Comparison of ENCODE assay signal across 16 cellular contexts in genomic region chr9:68869020-68869419, GRCh38.
"Had no signal": no experiment of that assay in that cellular context is flagged by ENCODE, and none has a peak within 500 bp of the region (broad histone marks: within the 10 kb centered on the region; RNA-seq: fewer than 3 reads in every experiment).

No MANE protein-coding gene starts in this region.

- DNase-seq: activated CD4-positive, alpha-beta memory T cell treated with anti-CD3 and anti-CD28 coated beads, Interleukin-2, amount 10 ng/mL, durations not matched to agents 7 days and 5 days; activated CD4-positive, alpha-beta T cell treated with anti-CD3 and anti-CD28 coated beads for 4 hours; activated effector memory CD4-positive, alpha-beta T cell treated with anti-CD3 and anti-CD28 coated beads, Interleukin-2, amount 50 U/mL, for 16 hours; activated T-cell treated with anti-CD3 and anti-CD28 coated beads, Interleukin-2, amount 50 U/mL, for 48 hours; adrenal gland; caudate nucleus; effector CD4-positive, alpha-beta T cell; esophagus squamous epithelium; midbrain; ovary; stimulated activated CD4-positive, alpha-beta T cell treated with anti-CD3 and anti-CD28 coated beads, Interleukin-2, amount 100 ng/mL, for 48 hours had no signal

- H3K36me3 Mint-ChIP-seq: activated naive CD4-positive, alpha-beta T cell treated with anti-CD3 and anti-CD28 coated beads, Interleukin-2, amount 50 U/mL, for 24 hours had no signal

- H3K4me3 ChIP-seq: adrenal gland, coronary artery, esophagus squamous epithelium, lung, ovary had no signal

- H3K27me3 ChIP-seq: adrenal gland, esophagus squamous epithelium, ovary had no signal

- ATAC-seq: stimulated activated memory B cell treated with anti-CD40 and anti-IgM and Interleukin-4, amounts not matched to agents 10 μg/mL and 1 μg/mL and 100 μg/mL, for 72 hours had no signal

- H3K9me3 Mint-ChIP-seq: activated CD4-positive, alpha-beta memory T cell treated with anti-CD3 and anti-CD28 coated beads, Interleukin-2, amount 10 ng/mL, durations not matched to agents 7 days and 5 days; activated naive CD4-positive, alpha-beta T cell treated with anti-CD3 and anti-CD28 coated beads, Interleukin-2, amount 50 U/mL, for 24 hours; stimulated activated memory B cell treated with anti-CD40 and anti-IgM and Interleukin-4, amounts not matched to agents 10 μg/mL and 1 μg/mL and 100 μg/mL, for 72 hours; T-helper 1 cell treated with Interleukin-12 subunit alpha and Interleukin-12 subunit beta and Interleukin-4 antibody, amounts not matched to agents 30 μg/mL and 1 μg/mL, for 36 hours had no signal

- H3K36me3 ChIP-seq: adrenal gland, esophagus squamous epithelium, ovary had no signal

- H3K27me3 Mint-ChIP-seq: activated CD4-positive, alpha-beta memory T cell treated with anti-CD3 and anti-CD28 coated beads, Interleukin-2, amount 10 ng/mL, durations not matched to agents 7 days and 5 days; activated naive CD4-positive, alpha-beta T cell treated with anti-CD3 and anti-CD28 coated beads, Interleukin-2, amount 50 U/mL, for 24 hours; stimulated activated memory B cell treated with anti-CD40 and anti-IgM and Interleukin-4, amounts not matched to agents 10 μg/mL and 1 μg/mL and 100 μg/mL, for 72 hours had no signal

- H3K4me3 Mint-ChIP-seq: activated CD4-positive, alpha-beta memory T cell treated with anti-CD3 and anti-CD28 coated beads, Interleukin-2, amount 10 ng/mL, durations not matched to agents 7 days and 5 days; activated naive CD4-positive, alpha-beta T cell treated with anti-CD3 and anti-CD28 coated beads, Interleukin-2, amount 50 U/mL, for 24 hours; stimulated activated memory B cell treated with anti-CD40 and anti-IgM and Interleukin-4, amounts not matched to agents 10 μg/mL and 1 μg/mL and 100 μg/mL, for 72 hours; T-helper 1 cell treated with Interleukin-12 subunit alpha and Interleukin-12 subunit beta and Interleukin-4 antibody, amounts not matched to agents 30 μg/mL and 1 μg/mL, for 36 hours had no signal

- H3K9me3 ChIP-seq: adrenal gland, esophagus squamous epithelium, ovary had no signal

- H3K27ac Mint-ChIP-seq: activated CD4-positive, alpha-beta memory T cell treated with anti-CD3 and anti-CD28 coated beads, Interleukin-2, amount 10 ng/mL, durations not matched to agents 7 days and 5 days; activated naive CD4-positive, alpha-beta T cell treated with anti-CD3 and anti-CD28 coated beads, Interleukin-2, amount 50 U/mL, for 24 hours; stimulated activated memory B cell treated with anti-CD40 and anti-IgM and Interleukin-4, amounts not matched to agents 10 μg/mL and 1 μg/mL and 100 μg/mL, for 72 hours; T-helper 1 cell treated with Interleukin-12 subunit alpha and Interleukin-12 subunit beta and Interleukin-4 antibody, amounts not matched to agents 30 μg/mL and 1 μg/mL, for 36 hours had no signal

- H3K4me1 Mint-ChIP-seq: activated CD4-positive, alpha-beta memory T cell treated with anti-CD3 and anti-CD28 coated beads, Interleukin-2, amount 10 ng/mL, durations not matched to agents 7 days and 5 days; activated naive CD4-positive, alpha-beta T cell treated with anti-CD3 and anti-CD28 coated beads, Interleukin-2, amount 50 U/mL, for 24 hours; stimulated activated memory B cell treated with anti-CD40 and anti-IgM and Interleukin-4, amounts not matched to agents 10 μg/mL and 1 μg/mL and 100 μg/mL, for 72 hours had no signal

- H3K27ac ChIP-seq: adrenal gland, coronary artery, esophagus squamous epithelium, ovary had no signal
